ENCODE assay signal across 8 cellular contexts in genomic region chr17:4980644-4981216, GRCh38. TPM values are rescaled to one million over a fixed set of nuclear protein-coding genes. Genes with fewer than 3 reads are reported as not detected.
DNase-seq lines count a peak whose midpoint lies in the region; ATAC-seq and TF ChIP-seq lines count a peak whose summit lies in the region.

No MANE protein-coding gene starts in this region.

- H3K36me3 ChIP-seq in Loucy (ENCODE audit: insufficient read depth, low read length) = peaks cover 8% of the 10 kb centered on the region; the same call in 1 of the 2 replicates
- H3K36me3 ChIP-seq in neutrophil = peaks cover 72% of the 10 kb centered on the region

- no peak overlapping the region for H2AFZ ChIP-seq in Loucy (ENCODE audit: low read length)

- H3K36me3 Mint-ChIP-seq in activated CD4-positive, alpha-beta T cell treated with anti-CD3 and anti-CD28 coated beads for 36 hours (ENCODE audit: low read depth) = peaks cover 36% of the 10 kb centered on the region
- no peaks in the 10 kb centered on the region for H3K36me3 Mint-ChIP-seq in WTC11

- H4K20me1 ChIP-seq in Loucy (ENCODE audit: insufficient read depth, low read length, poor library complexity, severe bottlenecking) = no peaks in the 10 kb centered on the region

- no peaks in the 10 kb centered on the region for H3K9me3 Mint-ChIP-seq in activated CD4-positive, alpha-beta T cell treated with anti-CD3 and anti-CD28 coated beads for 36 hours (ENCODE audit: low read depth)
- H3K9me3 Mint-ChIP-seq in WTC11 = no peaks in the 10 kb centered on the region

- H3K4me2 ChIP-seq in Loucy (ENCODE audit: low read depth, low read length, poor library complexity, severe bottlenecking) = peak overlapping the region; percentile 21

- no peaks in the 10 kb centered on the region for H3K27me3 Mint-ChIP-seq in activated CD4-positive, alpha-beta T cell treated with anti-CD3 and anti-CD28 coated beads for 36 hours
- peaks cover 43% of the 10 kb centered on the region for H3K27me3 Mint-ChIP-seq in WTC11 (ENCODE audit: low read depth)

- no peak overlapping the region for H3K4me3 ChIP-seq in Loucy (ENCODE audit: low read length, poor library complexity, severe bottlenecking)
- H3K4me3 ChIP-seq in neutrophil (ENCODE audit: low read depth in 1 of 2, low read length in 1 of 2) = peak overlapping the region in 1 of 2 experiments; percentile 3

- H3K9ac ChIP-seq in Loucy (ENCODE audit: low read depth, low read length, poor library complexity, severe bottlenecking) = no peak overlapping the region

- H3K4me1 Mint-ChIP-seq in activated CD4-positive, alpha-beta T cell treated with anti-CD3 and anti-CD28 coated beads for 36 hours = peaks cover 23% of the 10 kb centered on the region
- H3K4me1 Mint-ChIP-seq in WTC11 = peaks cover 5% of the 10 kb centered on the region

- H3K27me3 ChIP-seq in Loucy (ENCODE audit: insufficient read depth, low read length, poor library complexity, severe bottlenecking) = no peaks in the 10 kb centered on the region
- H3K27me3 ChIP-seq in neutrophil = no peaks in the 10 kb centered on the region

- peaks cover 7% of the 10 kb centered on the region for H3K4me1 ChIP-seq in Loucy (ENCODE audit: insufficient read depth, low read length, poor library complexity, severe bottlenecking)
- H3K4me1 ChIP-seq in neutrophil (ENCODE audit: control insufficient read depth in 1 of 2, insufficient read depth in 1 of 2, low read depth in 1 of 2, low read length in 1 of 2) = peaks cover 39 to 44% of the 10 kb centered on the region in 2 experiments

- no peaks in the 10 kb centered on the region for H3F3A ChIP-seq in Loucy (ENCODE audit: low read depth)

- no peaks in the 10 kb centered on the region for H3K9me3 ChIP-seq in Loucy (ENCODE audit: insufficient read depth, low read depth, low read length)
- no peaks in the 10 kb centered on the region for H3K9me3 ChIP-seq in neutrophil

- no peak overlapping the region for H3K4me3 Mint-ChIP-seq in activated CD4-positive, alpha-beta T cell treated with anti-CD3 and anti-CD28 coated beads for 36 hours
- no peak overlapping the region for H3K4me3 Mint-ChIP-seq in WTC11

- H3K27ac Mint-ChIP-seq in activated CD4-positive, alpha-beta T cell treated with anti-CD3 and anti-CD28 coated beads for 36 hours = peak overlapping the region; percentile 69
- no peak overlapping the region for H3K27ac Mint-ChIP-seq in WTC11

- H3K27ac ChIP-seq in neutrophil = peak overlapping the region; percentile 96

- CTCF ChIA-PET in activated CD4-positive, alpha-beta T cell treated with anti-CD3 and anti-CD28 coated beads for 36 hours (lab: Charles Lee) = interaction anchor here (1.0 to 3.4 kb wide), 10 partner anchors 8 to 82 kb away, joined by 3 to 21 read pairs (median 6); partner anchors contain the start of gene SPAG7
- CTCF ChIA-PET in WTC11 (lab: Charles Lee) = interaction anchor here (0.6 to 2.3 kb wide), 11 partner anchors 10 to 81 kb away, joined by 3 to 33 read pairs (median 6); partner anchors contain the start of genes INCA1, KIF1C, PFN1 and RNF167

- peak; percentile 57 for DNase-seq in activated CD4-positive, alpha-beta T cell treated with anti-CD3 and anti-CD28 coated beads for 36 hours
- DNase-seq in activated CD4-positive, alpha-beta T cell treated with anti-CD3 and anti-CD28 coated beads for 1 hour = no peak
- DNase-seq in WTC11 (ENCODE audit: low spot score) = peak; percentile 31

- peaks cover under 1% of the 10 kb centered on the region; the same call in 1 of the 2 replicates for H3K79me2 ChIP-seq in Loucy (ENCODE audit: insufficient read depth, low read length)

- ATAC-seq in activated CD4-positive, alpha-beta T cell treated with anti-CD3 and anti-CD28 coated beads for 36 hours = peak; percentile 94
- peak; percentile 91 for ATAC-seq in WTC11
- peak; percentile 51 for ATAC-seq in esophagus mucosa
- ATAC-seq in GM21423 (IDR thresholded peaks at IDR 0.05; ENCODE audit: unreplicated experiment) = no peak
- no peak for ATAC-seq in HG02623 (IDR thresholded peaks at IDR 0.05; ENCODE audit: unreplicated experiment)

- TF ChIP-seq CTCF in Loucy (conservative IDR thresholded peaks at IDR 0.05; ENCODE audit: low read length) (peak; percentile 81), WTC11 (IDR thresholded peaks at IDR 0.05) (peak; percentile 78), neutrophil (IDR thresholded peaks at IDR 0.05) (peak; percentile 79)

- intact Hi-C loops in activated CD4-positive, alpha-beta T cell treated with anti-CD3 and anti-CD28 coated beads for 36 hours (cut with DNase I, micrococcal nuclease) = loop anchor here (1.0 to 2.0 kb wide), 3 partner anchors 14 to 82 kb away; partner anchors contain the start of gene SPAG7 (in 1 of the 2)

- no peaks in the 10 kb centered on the region for H3K9me2 ChIP-seq in Loucy (replicated peaks; ENCODE audit: low read depth, low read length)

- POLR2A ChIA-PET in activated CD4-positive, alpha-beta T cell treated with anti-CD3 and anti-CD28 coated beads for 36 hours (lab: Charles Lee) = interaction anchor here (1.5 kb wide), 1 partner anchor 11 kb away, joined by 3 read pairs; no protein-coding TSS in a partner anchor
- POLR2A ChIA-PET in WTC11 (lab: Charles Lee) = interaction anchor here (0.7 kb wide), 1 partner anchor 31 kb away, joined by 3 read pairs; no protein-coding TSS in a partner anchor

TF ChIP-seq in WTC11, 78 proteins besides CTCF, POLR2A, EP300 and RAD21:
- TF ChIP-seq ATF1 (CRISPR knock-in tag; IDR thresholded peaks at IDR 0.05) = no peak
- no peak for TF ChIP-seq ZNF138 (CRISPR knock-in tag; conservative IDR thresholded peaks at IDR 0.05)
- no peak for TF ChIP-seq ESRRA (CRISPR knock-in tag; IDR thresholded peaks at IDR 0.05; ENCODE audit: borderline replicate concordance)
- no peak for TF ChIP-seq ZNF263 (CRISPR knock-in tag; IDR thresholded peaks at IDR 0.05; ENCODE audit: low read depth)

RNA-seq across cellular contexts. Expression of gene CAMTA2, which starts 6.7 kb away (rescaled TPM):
- total RNA-seq in activated CD4-positive, alpha-beta T cell treated with anti-CD3 and anti-CD28 coated beads for 36 hours = 100 to 1,000 TPM in 1 of 2 experiments, 10 to 100 TPM in 1; 98.2 to 124 TPM
- total RNA-seq in WTC11 (2021) (9.2 to 14.2 TPM (median 12.3 TPM) in 3 replicates), esophagus mucosa (23.8 TPM)

RNA-seq across cellular contexts. Expression of gene SPAG7, which starts 13.1 kb away (rescaled TPM):
- 10 to 100 TPM; 61.4 to 69.4 TPM for total RNA-seq in activated CD4-positive, alpha-beta T cell treated with anti-CD3 and anti-CD28 coated beads for 36 hours
- 97.3 to 103 TPM (median 101 TPM) in 3 replicates for total RNA-seq in WTC11 (2021)
- 65.7 TPM for total RNA-seq in esophagus mucosa

RNA-seq across cellular contexts. Expression of gene INCA1, which starts 16.6 kb away (rescaled TPM):
- under 1 TPM; 0.18 to 0.28 TPM for total RNA-seq in activated CD4-positive, alpha-beta T cell treated with anti-CD3 and anti-CD28 coated beads for 36 hours
- total RNA-seq in WTC11 (2021) (0.61 to 1.1 TPM (median 1.1 TPM) in 3 replicates), esophagus mucosa (not detected)

RNA-seq across cellular contexts. Expression of gene KIF1C, which starts 17.0 kb away (rescaled TPM):
- 10 to 100 TPM; 32.6 to 43.0 TPM for total RNA-seq in activated CD4-positive, alpha-beta T cell treated with anti-CD3 and anti-CD28 coated beads for 36 hours
- total RNA-seq in WTC11 (2021) (112 to 130 TPM (median 115 TPM) in 3 replicates), esophagus mucosa (95.4 TPM)

RNA-seq across cellular contexts. Expression of gene ENO3, which starts 29.8 kb away (rescaled TPM):
- 10 to 100 TPM; 32.0 to 32.9 TPM for total RNA-seq in activated CD4-positive, alpha-beta T cell treated with anti-CD3 and anti-CD28 coated beads for 36 hours
- total RNA-seq in WTC11 (2021) = 30.9 to 40.3 TPM (median 37.7 TPM) in 3 replicates
- total RNA-seq in esophagus mucosa = 1.5 TPM

Comparison
In these comparisons a context has a peak if more than half of its experiments do, and no peak if none do; other contexts are left out.
1. ATAC-seq: peak in activated CD4-positive, alpha-beta T cell treated with anti-CD3 and anti-CD28 coated beads for 36 hours (single experiment), WTC11 (single experiment) and esophagus mucosa (single experiment); none in GM21423 (single experiment) and HG02623 (single experiment).
2. Peak in every context shown above with its lines, with median percentiles within 50 percentile points of each other: CTCF ChIP-seq.